20 cellular contexts compared by ENCODE assay signal in genomic region chr6:142934190-142934589, GRCh38. TPM values are rescaled to one million over a fixed set of nuclear protein-coding genes. Genes with fewer than 3 reads are reported as not detected.
A peak's percentile ranks its signal among the peaks of the same experiment; 100 is the strongest.
DNase-seq lines count a peak whose midpoint lies in the region; ATAC-seq, FAIRE-seq and TF ChIP-seq lines count a peak whose summit lies in the region.
"Had no signal": no experiment of that assay in that cellular context is flagged by ENCODE, and none has a peak within 500 bp of the region (broad histone marks: within the 10 kb centered on the region; RNA-seq: fewer than 3 reads in every experiment).

No MANE protein-coding gene starts in this region.

- H3K27me3 Mint-ChIP-seq in T-helper 1 cell treated with Interleukin-12 subunit alpha and Interleukin-12 subunit beta and Interleukin-4 antibody, amounts not matched to agents 30 μg/mL and 1 μg/mL, for 36 hours (ENCODE audit: low read depth): no peaks in the 10 kb centered on the region
- no peaks in the 10 kb centered on the region for H3K27me3 Mint-ChIP-seq in CD8-positive, alpha-beta memory T cell
- no peaks in the 10 kb centered on the region for H3K27me3 Mint-ChIP-seq in activated T-helper 17 cell treated with anti-CD3 and anti-CD28 coated beads, Interleukin-2, amount 50 U/mL, for 72 hours

- peaks cover 75% of the 10 kb centered on the region for H3K4me1 Mint-ChIP-seq in T-helper 1 cell treated with Interleukin-12 subunit alpha and Interleukin-12 subunit beta and Interleukin-4 antibody, amounts not matched to agents 30 μg/mL and 1 μg/mL, for 36 hours (ENCODE audit: low read depth)
- peaks cover 89 to 100% (median 100%) of the 10 kb centered on the region in 3 donors for H3K4me1 Mint-ChIP-seq in CD8-positive, alpha-beta memory T cell
- H3K4me1 Mint-ChIP-seq in activated T-helper 17 cell treated with anti-CD3 and anti-CD28 coated beads, Interleukin-2, amount 50 U/mL, for 72 hours: peaks cover 58% of the 10 kb centered on the region

- peak overlapping the region; percentile 83 for H3K27ac Mint-ChIP-seq in T-helper 1 cell treated with Interleukin-12 subunit alpha and Interleukin-12 subunit beta and Interleukin-4 antibody, amounts not matched to agents 30 μg/mL and 1 μg/mL, for 36 hours
- peak overlapping the region; percentile 89 to 99 (median 96) for H3K27ac Mint-ChIP-seq in CD8-positive, alpha-beta memory T cell
- peak overlapping the region; percentile 47 for H3K27ac Mint-ChIP-seq in activated T-helper 17 cell treated with anti-CD3 and anti-CD28 coated beads, Interleukin-2, amount 50 U/mL, for 72 hours

- H3K36me3 Mint-ChIP-seq in T-helper 1 cell treated with Interleukin-12 subunit alpha and Interleukin-12 subunit beta and Interleukin-4 antibody, amounts not matched to agents 30 μg/mL and 1 μg/mL, for 36 hours (ENCODE audit: low read depth): peaks cover 8% of the 10 kb centered on the region
- H3K36me3 Mint-ChIP-seq in CD8-positive, alpha-beta memory T cell: peaks cover 0 to 23% (median 1%) of the 10 kb centered on the region in 3 donors
- H3K36me3 Mint-ChIP-seq in activated T-helper 17 cell treated with anti-CD3 and anti-CD28 coated beads, Interleukin-2, amount 50 U/mL, for 72 hours (ENCODE audit: low read depth): peaks cover 78% of the 10 kb centered on the region

- in situ Hi-C loops in ACHN (cut with HindIII; ENCODE audit: low pct_ligation_motif_present, low pct_unique_long_range_greater_than_20kb, low sequenced_read_pairs): no loop called here

- no peaks in the 10 kb centered on the region for H3K27me3 ChIP-seq in CD8-positive, alpha-beta memory T cell (ENCODE audit: insufficient read depth, low read length, poor library complexity, severe bottlenecking)
- H3K27me3 ChIP-seq in liver (ENCODE audit: control insufficient read depth in 4 of 4, insufficient read depth in 4 of 4, low read length in 3 of 4): no peaks in the 10 kb centered on the region
- H3K27me3 ChIP-seq: brain microvascular endothelial cell, tibial artery had no signal

- H3K4me3 Mint-ChIP-seq in T-helper 1 cell treated with Interleukin-12 subunit alpha and Interleukin-12 subunit beta and Interleukin-4 antibody, amounts not matched to agents 30 μg/mL and 1 μg/mL, for 36 hours: peak overlapping the region; percentile 52
- H3K4me3 Mint-ChIP-seq in CD8-positive, alpha-beta memory T cell: peak overlapping the region in 6 of 7 donors; percentile 85 to 92 (median 88)
- H3K4me3 Mint-ChIP-seq in activated T-helper 17 cell treated with anti-CD3 and anti-CD28 coated beads, Interleukin-2, amount 50 U/mL, for 72 hours: peak overlapping the region; percentile 90

- no peak overlapping the region for H3K4me3 ChIP-seq in CD8-positive, alpha-beta memory T cell (ENCODE audit: low read length)
- no peak overlapping the region for H3K4me3 ChIP-seq in liver (ENCODE audit: low read depth in 1 of 3, low read length in 3 of 3)
- H3K4me3 ChIP-seq: coronary artery, GM23248, tibial artery had no signal

- H3K36me3 ChIP-seq in CD8-positive, alpha-beta memory T cell (ENCODE audit: insufficient read depth, low read length): no peaks in the 10 kb centered on the region
- H3K36me3 ChIP-seq in liver (ENCODE audit: control insufficient read depth in 4 of 4, insufficient read depth in 3 of 4, low read depth in 1 of 4, low read length in 3 of 4): no peaks in the 10 kb centered on the region
- H3K36me3 ChIP-seq: brain microvascular endothelial cell, tibial artery had no signal

- CTCF ChIA-PET in CD8-positive, alpha-beta memory T cell (lab: Charles Lee): interaction anchor here (1.7 to 1.9 kb wide), 3 partner anchors 10 to 114 kb away, joined by 3 to 8 read pairs (median 4); no protein-coding TSS in a partner anchor

- no peaks in the 10 kb centered on the region for H3K9me3 Mint-ChIP-seq in T-helper 1 cell treated with Interleukin-12 subunit alpha and Interleukin-12 subunit beta and Interleukin-4 antibody, amounts not matched to agents 30 μg/mL and 1 μg/mL, for 36 hours
- no peaks in the 10 kb centered on the region for H3K9me3 Mint-ChIP-seq in CD8-positive, alpha-beta memory T cell
- H3K9me3 Mint-ChIP-seq in activated T-helper 17 cell treated with anti-CD3 and anti-CD28 coated beads, Interleukin-2, amount 50 U/mL, for 72 hours: no peaks in the 10 kb centered on the region

- peaks cover 94% of the 10 kb centered on the region for H3K4me1 ChIP-seq in CD8-positive, alpha-beta memory T cell (ENCODE audit: insufficient read depth, low read length)
- H3K4me1 ChIP-seq in liver (ENCODE audit: control insufficient read depth in 4 of 4, insufficient read depth in 4 of 4, low read length in 3 of 4): peaks cover 7 to 20% (median 18%) of the 10 kb centered on the region in 4 donors

- FAIRE-seq in frontal cortex (lab: Jason Lieb, UNC): no peak
- FAIRE-seq: RCC 7860 had no signal

- ATAC-seq in activated T-helper 17 cell treated with anti-CD3 and anti-CD28 coated beads, Interleukin-2, amount 50 U/mL, for 72 hours (replicated peaks): no peak

- no peak for TF ChIP-seq CTCF in liver (IDR thresholded peaks at IDR 0.05; ENCODE audit: low read depth, low read length, missing input control)

- DNase-seq in T-helper 1 cell (no peak), NCI-H82 (lab: John Stamatoyannopoulos, UW) (no peak), ACHN (no peak), frontal cortex (ENCODE audit: low spot score in 2 of 2) (no peak)
- DNase-seq in CD8-positive, alpha-beta memory T cell: no peak
- DNase-seq: 8988T; activated CD4-positive, alpha-beta T cell treated with anti-CD3 and anti-CD28 coated beads, Interleukin-2, amount 50 U/mL, for 4 hours; brain microvascular endothelial cell; DMS153; foreskin melanocyte; GM23248; Kasumi-1; midbrain; NCI-H1436 treated with DMSO at 0.1 percent for 48 hours; tibial artery had no signal

- POLR2A ChIA-PET in CD8-positive, alpha-beta memory T cell (lab: Charles Lee): interaction anchor here (0.5 to 1.0 kb wide), 2 partner anchors 7 to 30 kb away, joined by 3 to 4 read pairs; no protein-coding TSS in a partner anchor

- H3K9me3 ChIP-seq in CD8-positive, alpha-beta memory T cell (ENCODE audit: low read length): no peaks in the 10 kb centered on the region
- no peaks in the 10 kb centered on the region for H3K9me3 ChIP-seq in liver (ENCODE audit: control insufficient read depth in 4 of 4, low read length in 3 of 4)
- H3K9me3 ChIP-seq: tibial artery had no signal

- no peak overlapping the region for H3K27ac ChIP-seq in CD8-positive, alpha-beta memory T cell (ENCODE audit: low read depth, low read length)
- H3K27ac ChIP-seq in liver (ENCODE audit: low read depth in 1 of 2, low read length in 2 of 2): peak overlapping the region; percentile 6 to 38
- H3K27ac ChIP-seq: brain microvascular endothelial cell, coronary artery, GM23248, tibial artery had no signal

- TF ChIP-seq RAD21 in liver (IDR thresholded peaks at IDR 0.05): no peak

- H3K9ac ChIP-seq in liver (ENCODE audit: low read depth in 1 of 2, low read length in 2 of 2): no peak overlapping the region
- H3K9ac ChIP-seq: GM23248 had no signal

TF ChIP-seq in liver, 16 proteins besides CTCF, POLR2A, EP300 and RAD21:
- TF ChIP-seq HNF4A (conservative IDR thresholded peaks at IDR 0.05): peak in 1 of 2 donors; percentile 57
- no peak for TF ChIP-seq MAX (IDR thresholded peaks at IDR 0.05)

RNA-seq across cellular contexts. Expression of gene HIVEP2, which starts 10.8 kb away (rescaled TPM):
- total RNA-seq in CD8-positive, alpha-beta memory T cell: 10 to 100 TPM; 37.1 to 37.2 TPM
- 15.4 TPM for polyA plus RNA-seq in CD8-positive, alpha-beta memory T cell
- 10 to 100 TPM; 33.0 to 53.5 TPM for total RNA-seq in activated T-helper 17 cell treated with anti-CD3 and anti-CD28 coated beads, Interleukin-2, amount 50 U/mL, for 72 hours
- total RNA-seq in liver (1 to 10 TPM; 1.7 to 6.6 TPM), frontal cortex (68.9 TPM)
- polyA plus RNA-seq in liver: 1 to 10 TPM in 1 of 2 donors, under 1 TPM in 1; 0.82 to 1.0 TPM
